ENCODE assay signal across 15 cellular contexts in genomic region chr7:143979359-143979758, GRCh38. TPM values are rescaled to one million over a fixed set of nuclear protein-coding genes. Genes with fewer than 3 reads are reported as not detected.
DNase-seq lines count a peak whose midpoint lies in the region; FAIRE-seq and TF ChIP-seq lines count a peak whose summit lies in the region.
"Had no signal": no experiment of that assay in that cellular context is flagged by ENCODE, and none has a peak within 500 bp of the region (broad histone marks: within the 10 kb centered on the region; RNA-seq: fewer than 3 reads in every experiment).

No MANE protein-coding gene starts in this region.

- H3K27me3 Mint-ChIP-seq in neural progenitor cell (ENCODE audit: insufficient read depth, low read depth) = no peaks in the 10 kb centered on the region
- H3K27me3 Mint-ChIP-seq: activated naive CD8-positive, alpha-beta T cell had no signal

- H3K36me3 Mint-ChIP-seq in neural progenitor cell = no peaks in the 10 kb centered on the region
- H3K36me3 Mint-ChIP-seq: activated naive CD8-positive, alpha-beta T cell; stimulated activated memory B cell treated with anti-CD40 and anti-IgM and Interleukin-4, amounts not matched to agents 10 μg/mL and 1 μg/mL and 100 μg/mL, for 72 hours had no signal

- no peak overlapping the region for H2AFZ ChIP-seq in neural progenitor cell (replicated peaks)
- H2AFZ ChIP-seq: parathyroid adenoma had no signal

- no peak overlapping the region for H3K27ac ChIP-seq in neural progenitor cell
- H3K27ac ChIP-seq: C4-2B, HL-60, parathyroid adenoma had no signal

- peak; percentile 33 for DNase-seq in AG09309 (ENCODE audit: low read depth)
- DNase-seq in LoVo (ENCODE audit: low spot score) = peak; percentile 33
- peak; percentile 63 for DNase-seq in bronchial epithelial cell (ENCODE audit: low read depth)
- peak; percentile 37 for DNase-seq in kidney glomerular epithelial cell (lab: John Stamatoyannopoulos, UW)
- DNase-seq in T-helper 2 cell = no peak
- no peak for DNase-seq in neural progenitor cell (ENCODE audit: low spot score)
- no peak for DNase-seq in D341Med (ENCODE audit: low spot score)
- no peak for DNase-seq in NCI-H2107 (lab: John Stamatoyannopoulos, UW)
- DNase-seq: NCI-H526, SHP77 had no signal

- no peaks in the 10 kb centered on the region for H4K20me1 ChIP-seq in neural progenitor cell (ENCODE audit: low read depth)

- FAIRE-seq in bronchial epithelial cell (lab: Jason Lieb, UNC) = no peak

- H3K9ac ChIP-seq in neural progenitor cell = no peak overlapping the region
- H3K9ac ChIP-seq: parathyroid adenoma had no signal

- H3K4me2 ChIP-seq in neural progenitor cell = no peak overlapping the region

- H3K27ac Mint-ChIP-seq in neural progenitor cell = no peak overlapping the region
- H3K27ac Mint-ChIP-seq: activated naive CD8-positive, alpha-beta T cell; stimulated activated memory B cell treated with anti-CD40 and anti-IgM and Interleukin-4, amounts not matched to agents 10 μg/mL and 1 μg/mL and 100 μg/mL, for 72 hours had no signal

- TF ChIP-seq CTCF in AG09309 (IDR thresholded peaks at IDR 0.05; ENCODE audit: control insufficient read depth, insufficient read depth, low read depth, low read length, missing control alignments) (no peak), bronchial epithelial cell (IDR thresholded peaks at IDR 0.05; ENCODE audit: insufficient read depth, low read length, severe bottlenecking) (no peak), neural progenitor cell (IDR thresholded peaks at IDR 0.05) (no peak)

- H3K79me2 ChIP-seq in neural progenitor cell (ENCODE audit: low read depth) = no peaks in the 10 kb centered on the region
- H3K79me2 ChIP-seq: parathyroid adenoma had no signal

- H3K9me3 Mint-ChIP-seq in neural progenitor cell = no peaks in the 10 kb centered on the region

- H3K9me3 ChIP-seq in neural progenitor cell (ENCODE audit: low read depth) = no peaks in the 10 kb centered on the region

- H3K4me1 ChIP-seq in neural progenitor cell = no peaks in the 10 kb centered on the region
- H3K4me1 ChIP-seq: parathyroid adenoma had no signal

- H3K4me3 Mint-ChIP-seq in neural progenitor cell = no peak overlapping the region
- H3K4me3 Mint-ChIP-seq: activated naive CD8-positive, alpha-beta T cell; stimulated activated memory B cell treated with anti-CD40 and anti-IgM and Interleukin-4, amounts not matched to agents 10 μg/mL and 1 μg/mL and 100 μg/mL, for 72 hours had no signal

- H3K4me3 ChIP-seq in AG09309 (ENCODE audit: control insufficient read depth, low read depth, low read length) = no peak overlapping the region
- no peak overlapping the region for H3K4me3 ChIP-seq in bronchial epithelial cell (ENCODE audit: low read depth, low read length)
- H3K4me3 ChIP-seq in neural progenitor cell = no peak overlapping the region

- H3F3A ChIP-seq in neural progenitor cell (ENCODE audit: low read depth) = no peaks in the 10 kb centered on the region

- no peaks in the 10 kb centered on the region for H3K27me3 ChIP-seq in bronchial epithelial cell (ENCODE audit: control insufficient read depth, insufficient read depth, low read length)
- no peaks in the 10 kb centered on the region for H3K27me3 ChIP-seq in neural progenitor cell

- no peaks in the 10 kb centered on the region for H3K36me3 ChIP-seq in bronchial epithelial cell (ENCODE audit: control insufficient read depth, insufficient read depth, low read length)
- no peaks in the 10 kb centered on the region for H3K36me3 ChIP-seq in neural progenitor cell

- no peaks in the 10 kb centered on the region for H3K4me1 Mint-ChIP-seq in neural progenitor cell
- H3K4me1 Mint-ChIP-seq: stimulated activated memory B cell treated with anti-CD40 and anti-IgM and Interleukin-4, amounts not matched to agents 10 μg/mL and 1 μg/mL and 100 μg/mL, for 72 hours had no signal

RNA-seq across cellular contexts. Expression of gene OR6B1, which starts 20.8 kb away (rescaled TPM):
- total RNA-seq in bronchial epithelial cell (not detected in 2 replicates), neural progenitor cell (ENCODE audit: low replicate concordance) (not detected in 2 replicates)

RNA-seq across cellular contexts. Expression of gene OR2F1, which starts 24.7 kb away (rescaled TPM):
- total RNA-seq in bronchial epithelial cell (not detected in 2 replicates), neural progenitor cell (ENCODE audit: low replicate concordance) (not detected in 2 replicates)

RNA-seq across cellular contexts. Expression of gene OR2F2, which starts 44.3 kb away (rescaled TPM):
- total RNA-seq in bronchial epithelial cell (not detected in 2 replicates), neural progenitor cell (ENCODE audit: low replicate concordance) (not detected in 2 replicates)

Comparison
In these comparisons a context has a peak if more than half of its experiments do, and no peak if none do; other contexts are left out.
1. DNase-seq: peak in AG09309 (single experiment), LoVo (single experiment), bronchial epithelial cell (single experiment) and kidney glomerular epithelial cell (single experiment); none in T-helper 2 cell (0 of 5), neural progenitor cell (single experiment), D341Med (single experiment) and NCI-H2107 (single experiment).